ENCODE assay signal across 12 cellular contexts in genomic region chr9:92176068-92176799, GRCh38.
DNase-seq lines count a peak whose midpoint lies in the region; ATAC-seq, FAIRE-seq and TF ChIP-seq lines count a peak whose summit lies in the region.
"Had no signal": no experiment of that assay in that cellular context is flagged by ENCODE, and none has a peak within 500 bp of the region (broad histone marks: within the 10 kb centered on the region; RNA-seq: fewer than 3 reads in every experiment).

No MANE protein-coding gene starts in this region.

- H3K23ac ChIP-seq in IMR-90 (ENCODE audit: low read depth, low read length) = no peak overlapping the region

- H3K9me3 Mint-ChIP-seq in WTC11 = peaks cover 35% of the 10 kb centered on the region

- no peak overlapping the region for H2AK9ac ChIP-seq in IMR-90 (replicated peaks; ENCODE audit: low read depth, low read length, poor library complexity)

- no peaks in the 10 kb centered on the region for H3K9me3 ChIP-seq in DND-41 (ENCODE audit: insufficient read depth, low read length, severe bottlenecking)
- H3K9me3 ChIP-seq in IMR-90 (ENCODE audit: control insufficient read depth, insufficient read depth, low read length) = peaks cover 11% of the 10 kb centered on the region
- H3K9me3 ChIP-seq in kidney (ENCODE audit: control insufficient read depth in 1 of 2, low read length in 2 of 2) = peaks cover 0 to 3% of the 10 kb centered on the region in 2 donors

- peak overlapping the region; percentile 48; the same call in 1 of the 2 replicates for H4K91ac ChIP-seq in IMR-90 (ENCODE audit: insufficient read depth, low read depth, low read length)

- peaks cover 8% of the 10 kb centered on the region for H3K27me3 Mint-ChIP-seq in WTC11 (ENCODE audit: low read depth)

- H3K27me3 ChIP-seq in DND-41 (ENCODE audit: insufficient read depth, low read length, poor library complexity) (no peaks in the 10 kb centered on the region), IMR-90 (ENCODE audit: control insufficient read depth, insufficient read depth, low read length) (no peaks in the 10 kb centered on the region)

- H3K4me1 ChIP-seq in DND-41 (ENCODE audit: insufficient read depth, low read length) (no peaks in the 10 kb centered on the region), IMR-90 (ENCODE audit: control insufficient read depth, insufficient read depth, low read length) (peaks cover 9% of the 10 kb centered on the region), kidney (ENCODE audit: control insufficient read depth in 1 of 2, insufficient read depth in 1 of 2, low read depth in 1 of 2, low read length in 2 of 2) (no peaks in the 10 kb centered on the region)

- H2AFZ ChIP-seq in DND-41 (ENCODE audit: low read depth, low read length) (no peak overlapping the region), IMR-90 (replicated peaks; ENCODE audit: low read length, poor library complexity) (no peak overlapping the region)

- H3K27ac ChIP-seq in DND-41 (ENCODE audit: low read length) (no peak overlapping the region), IMR-90 (ENCODE audit: insufficient read depth, low read length) (no peak overlapping the region), kidney (ENCODE audit: low read depth in 2 of 2, low read length in 2 of 2) (no peak overlapping the region)

- 97% methylated on average over 6 of the region's 9 CpGs; no CpG with 5 or more reads in 1 of the 2 experiments for WGBS in IMR-90 (ENCODE audit: extremely low coverage in 2 of 2, insufficient read length in 1 of 2), 2 experiments

- DNase-seq in DND-41 = no peak
- DNase-seq in IMR-90 = no peak
- DNase-seq in WTC11 (ENCODE audit: low spot score) = no peak
- DNase-seq in kidney = no peak
- DNase-seq in RKO (ENCODE audit: low spot score) = no peak
- DNase-seq in DMS153 treated with DMSO at 0.1 percent for 48 hours (lab: John Stamatoyannopoulos, UW; ENCODE audit: unreplicated experiment) = no peak
- no peak for DNase-seq in left colon
- DNase-seq: amniotic stem cell; islet precursor cell; stimulated activated CD4-positive, alpha-beta T cell treated with anti-CD3 and anti-CD28 coated beads, Interleukin-1b, Interleukin-23, amount 100 ng/mL, for 48 hours; T-helper 17 cell had no signal

- H2BK5ac ChIP-seq in IMR-90 (ENCODE audit: low read depth, low read length, poor library complexity, severe bottlenecking) = no peak overlapping the region

- no peaks in the 10 kb centered on the region for H3K79me1 ChIP-seq in IMR-90 (ENCODE audit: low read depth in 1 of 2, low read length in 2 of 2)

- TF ChIP-seq CTCF in DND-41 (IDR thresholded peaks at IDR 0.05; ENCODE audit: borderline replicate concordance, extremely low read depth, low read length, poor library complexity, severe bottlenecking) = peak; percentile 31
- TF ChIP-seq CTCF in IMR-90 (conservative IDR thresholded peaks at IDR 0.05; ENCODE audit: low read depth, low read length) = peak; percentile 28
- TF ChIP-seq CTCF in WTC11 (IDR thresholded peaks at IDR 0.05) = no peak
- TF ChIP-seq CTCF in kidney (IDR thresholded peaks at IDR 0.05; ENCODE audit: borderline replicate concordance, extremely low read depth, insufficient read depth) = peak; percentile 6

- peak overlapping the region; percentile 16; the same call in 1 of the 2 replicates for H2BK120ac ChIP-seq in IMR-90 (ENCODE audit: low read depth, low read length)

- dilution Hi-C loops in IMR-90 (cut with HindIII; ENCODE audit: low sequenced_read_pairs, unreplicated experiment) = no loop called here

- in situ Hi-C loops in IMR-90 (cut with MboI; ENCODE audit: low sequenced_read_pairs) = no loop called here

- no peaks in the 10 kb centered on the region for H4K20me1 ChIP-seq in DND-41 (ENCODE audit: insufficient read depth, low read length)
- no peaks in the 10 kb centered on the region for H4K20me1 ChIP-seq in IMR-90 (ENCODE audit: insufficient read depth, low read length)

- no peak; the same call in none of the 2 replicates for TF ChIP-seq RAD21 in IMR-90 (IDR thresholded peaks at IDR 0.05; ENCODE audit: low read length)

- intact Hi-C loops in IMR-90 (cut with micrococcal nuclease) (no loop called here), kidney (cut with DNase I) (no loop called here), left colon (cut with DNase I, micrococcal nuclease) (no loop called here)

- H3K36me3 Mint-ChIP-seq in WTC11 = peaks cover 10% of the 10 kb centered on the region; the same call in 1 of the 2 replicates

- H3K18ac ChIP-seq in IMR-90 (ENCODE audit: low read depth, low read length) = no peak overlapping the region

- H2AK5ac ChIP-seq in IMR-90 (ENCODE audit: low read depth, low read length) = 0 out of 2 replicates have a peak overlapping the region, but pooled peaks have one; percentile 30

- no peak overlapping the region for H2BK15ac ChIP-seq in IMR-90 (ENCODE audit: low read depth, low read length)

- POLR2A ChIA-PET in IMR-90 (lab: Charles Lee; ENCODE audit: unreplicated experiment) (no interaction called here), WTC11 (lab: Charles Lee) (interaction anchor here (0.6 kb wide), 1 partner anchor 14 kb away, joined by 3 read pairs; no protein-coding TSS in a partner anchor)

- no peak overlapping the region for H3K4me3 Mint-ChIP-seq in WTC11
- H3K4me3 Mint-ChIP-seq: T-helper 17 cell had no signal

- ATAC-seq in DND-41 (ENCODE audit: insufficient read depth, low read depth) (no peak), IMR-90 (ENCODE audit: low read depth) (peak; percentile 27), WTC11 (peak; percentile 93), HG03095 (IDR thresholded peaks at IDR 0.05; ENCODE audit: unreplicated experiment) (no peak), left colon (no peak)
- ATAC-seq: T-helper 17 cell had no signal

- no peak overlapping the region; the same call in 1 of the 2 replicates for H4K5ac ChIP-seq in IMR-90 (ENCODE audit: low read depth, low read length)

- no peaks in the 10 kb centered on the region for H3K79me2 ChIP-seq in DND-41 (ENCODE audit: insufficient read depth, low read length)

- H4K8ac ChIP-seq in IMR-90 (ENCODE audit: low read depth in 2 of 2, low read length in 2 of 2) = no peak overlapping the region

- CTCF ChIA-PET in IMR-90 (lab: Yijun Ruan, JAX) (interaction anchor here (0.9 to 1.1 kb wide), 2 partner anchors 66 kb away, joined by 3 read pairs; no protein-coding TSS in a partner anchor), WTC11 (lab: Charles Lee) (interaction anchor here (0.7 to 6.5 kb wide), 7 partner anchors 8 to 67 kb away, joined by 3 to 67 read pairs (median 5); no protein-coding TSS in a partner anchor)

- TF ChIP-seq POLR2A in IMR-90 (IDR thresholded peaks at IDR 0.05; ENCODE audit: low read depth, low read length) = no peak

- FAIRE-seq in kidney (lab: Jason Lieb, UNC) = no peak

- H3K4me3 ChIP-seq in DND-41 (ENCODE audit: low read depth in 1 of 2, low read length in 2 of 2) = no peak overlapping the region
- H3K4me3 ChIP-seq in IMR-90 (ENCODE audit: insufficient read depth, low read depth, low read length) = no peak overlapping the region
- H3K4me3 ChIP-seq in kidney (ENCODE audit: low read length in 2 of 2) = no peak overlapping the region

- H3K9ac ChIP-seq in DND-41 (ENCODE audit: low read depth, low read length) (no peak overlapping the region), IMR-90 (ENCODE audit: low read depth, low read length) (no peak overlapping the region), kidney (ENCODE audit: low read length in 2 of 2) (no peak overlapping the region)

- no peaks in the 10 kb centered on the region for H3K36me3 ChIP-seq in DND-41 (ENCODE audit: insufficient read depth, low read length)
- H3K36me3 ChIP-seq in IMR-90 (ENCODE audit: control insufficient read depth, insufficient read depth, low read length) = no peaks in the 10 kb centered on the region
- H3K36me3 ChIP-seq in kidney (ENCODE audit: control insufficient read depth in 1 of 2, insufficient read depth in 2 of 2, low read length in 2 of 2) = no peaks in the 10 kb centered on the region

- no TSS peak for BruUV-seq in IMR-90 (replicated peaks; lab: Mats Ljungman, UMichigan)

- no peak overlapping the region for H3K56ac ChIP-seq in IMR-90 (ENCODE audit: extremely low read depth, insufficient read depth, low read length)

- no peak overlapping the region for H3K27ac Mint-ChIP-seq in WTC11
- H3K27ac Mint-ChIP-seq: T-helper 17 cell had no signal

- no peaks in the 10 kb centered on the region for H3K4me1 Mint-ChIP-seq in WTC11

- H3K14ac ChIP-seq in IMR-90 (replicated peaks; ENCODE audit: low read depth, low read length) = no peak overlapping the region

- H3K9me1 ChIP-seq in IMR-90 (ENCODE audit: insufficient read depth, low read length) = peaks cover 8% of the 10 kb centered on the region

- H3K4me2 ChIP-seq in DND-41 (ENCODE audit: insufficient read depth, low read length) (no peak overlapping the region), IMR-90 (ENCODE audit: low read depth, low read length) (no peak overlapping the region)

- no peak overlapping the region for H2BK20ac ChIP-seq in IMR-90 (ENCODE audit: low read depth, low read length)

- H3K4ac ChIP-seq in IMR-90 (ENCODE audit: low read depth, low read length) = peak overlapping the region; percentile 23; the same call in 1 of the 2 replicates

TF ChIP-seq in IMR-90, 13 proteins besides CTCF, POLR2A, EP300 and RAD21 (continues in another document):
- TF ChIP-seq BHLHE40 (IDR thresholded peaks at IDR 0.05; ENCODE audit: low read depth, low read length) (no peak), NFE2L2 (IDR thresholded peaks at IDR 0.05; ENCODE audit: low read depth, low read length) (no peak), CEBPB (IDR thresholded peaks at IDR 0.05; ENCODE audit: low read depth, low read length) (no peak), CHD1 (IDR thresholded peaks at IDR 0.05; ENCODE audit: low read depth, low read length) (no peak), RFX5 (IDR thresholded peaks at IDR 0.05; ENCODE audit: low read depth, low read length) (no peak), RCOR1 (IDR thresholded peaks at IDR 0.05; ENCODE audit: insufficient replicate concordance, low read length) (no peak), MAZ (IDR thresholded peaks at IDR 0.05; ENCODE audit: borderline replicate concordance, low read depth, low read length) (no peak), SMC3 (IDR thresholded peaks at IDR 0.05; ENCODE audit: low read depth, low read length) (no peak), FOS (IDR thresholded peaks at IDR 0.05; ENCODE audit: low read depth, low read length) (no peak)

TF ChIP-seq in WTC11, 78 proteins besides CTCF, POLR2A, EP300 and RAD21 (continues in another document):
- no peak for TF ChIP-seq E2F1 (CRISPR knock-in tag; IDR thresholded peaks at IDR 0.05)
- no peak for TF ChIP-seq ZBTB21 (CRISPR knock-in tag; IDR thresholded peaks at IDR 0.05; ENCODE audit: borderline replicate concordance)

Comparison
In these comparisons a context has a peak if more than half of its experiments do, and no peak if none do; other contexts are left out.
1. ATAC-seq: peak in IMR-90 (single experiment) and WTC11 (single experiment); none in DND-41 (single experiment), HG03095 (single experiment) and left colon (single experiment).